Comparison of ENCODE assay signal across 11 cellular contexts in genomic region chr13:50989476-50989875, GRCh38.
DNase-seq lines count a peak whose midpoint lies in the region; ATAC-seq and TF ChIP-seq lines count a peak whose summit lies in the region.
"Had no signal": no experiment of that assay in that cellular context is flagged by ENCODE, and none has a peak within 500 bp of the region (broad histone marks: within the 10 kb centered on the region; RNA-seq: fewer than 3 reads in every experiment).

No MANE protein-coding gene starts in this region.

- 16 to 21% methylated on average over 6 of the region's 6 CpGs for WGBS in lung, 2 donors

- peaks cover 0 to 7% of the 10 kb centered on the region in 2 donors for H3K4me1 ChIP-seq in lung (ENCODE audit: control insufficient read depth in 2 of 2, insufficient read depth in 2 of 2, low read length in 2 of 2)

- DNase-seq in COR-L47 (lab: John Stamatoyannopoulos, UW) = peak; percentile 51
- DNase-seq in NCI-H2081 (lab: John Stamatoyannopoulos, UW) = peak; percentile 62 to 84
- DNase-seq in cardiac fibroblast (ENCODE audit: low read depth in 2 of 2) = peak; percentile 25 to 46
- no peak for DNase-seq in lung (ENCODE audit: low spot score)
- no peak for DNase-seq in stimulated activated CD4-positive, alpha-beta T cell treated with anti-CD3 and anti-CD28 coated beads, Interleukin-15, amount 100 ng/mL, for 24 hours
- DNase-seq in CD1c-positive myeloid dendritic cell (ENCODE audit: extremely low spot score) = no peak
- DNase-seq in activated effector memory CD4-positive, alpha-beta T cell treated with Interleukin-2 at 50 U/mL for 16 hours = no peak
- DNase-seq in SKM-1 treated with dmso at 0.1 percent for 144 hours (lab: John Stamatoyannopoulos, UW; ENCODE audit: unreplicated experiment) = no peak
- DNase-seq: activated naive CD4-positive, alpha-beta T cell treated with anti-CD3 and anti-CD28 coated beads for 36 hours; T1000 had no signal

- ATAC-seq in lung (ENCODE audit: insufficient read depth, low FRiP score) = no peak
- ATAC-seq: natural killer cell treated with Interleukin-12 subunit alpha and Interleukin-12 subunit beta and Interleukin-15 and Interleukin-18, amount 100 ng/mL, for 72 hours had no signal

- H3K27me3 ChIP-seq in lung (ENCODE audit: control insufficient read depth, insufficient read depth) = no peaks in the 10 kb centered on the region

- H3K4me3 ChIP-seq in cardiac fibroblast (replicated peaks in 1 of 2; ENCODE audit: low read depth in 2 of 2, low read length in 2 of 2) (no peak overlapping the region), lung (no peak overlapping the region)

- H3K36me3 ChIP-seq in lung (ENCODE audit: control insufficient read depth in 2 of 2, insufficient read depth in 2 of 2, low read length in 2 of 2) = no peaks in the 10 kb centered on the region

- H3K9me3 ChIP-seq in lung (ENCODE audit: control insufficient read depth in 2 of 2, insufficient read depth in 1 of 2, low read length in 1 of 2) = no peaks in the 10 kb centered on the region

- no peak for TF ChIP-seq CTCF in cardiac fibroblast (IDR thresholded peaks at IDR 0.05; ENCODE audit: low read depth, low read length)
- TF ChIP-seq CTCF in lung (IDR thresholded peaks at IDR 0.05; ENCODE audit: control extremely low read depth, extremely low read depth) = peak; percentile 17

- H3K27ac ChIP-seq in lung (ENCODE audit: low read depth in 1 of 2, low read length in 1 of 2) = no peak overlapping the region

Comparison
In these comparisons a context has a peak if more than half of its experiments do, and no peak if none do; other contexts are left out.
1. DNase-seq: peak in COR-L47 (single experiment), NCI-H2081 (2 of 2) and cardiac fibroblast (2 of 2); none in lung (single experiment), stimulated activated CD4-positive, alpha-beta T cell treated with anti-CD3 and anti-CD28 coated beads, Interleukin-15, amount 100 ng/mL, for 24 hours (single experiment), CD1c-positive myeloid dendritic cell (single experiment), activated effector memory CD4-positive, alpha-beta T cell treated with Interleukin-2 at 50 U/mL for 16 hours (single experiment) and SKM-1 treated with dmso at 0.1 percent for 144 hours (single experiment).